In genomic region chr10:12828736-12829135, GRCh38 we compare ENCODE assay signal across 38 cellular contexts.
"Had no signal": no experiment of that assay in that cellular context is flagged by ENCODE, and none has a peak within 500 bp of the region (broad histone marks: within the 10 kb centered on the region; RNA-seq: fewer than 3 reads in every experiment).

No MANE protein-coding gene starts in this region.

- ATAC-seq: activated naive CD4-positive, alpha-beta T cell treated with anti-CD3 and anti-CD28 coated beads, Interleukin-2, amount 50 U/mL, for 72 hours; activated naive CD8-positive, alpha-beta T cell treated with anti-CD3 and anti-CD28 coated beads, Interleukin-2, amount 50 U/mL, for 24 hours; activated T-cell treated with anti-CD3 and anti-CD28 coated beads, Interleukin-2, amount 50 U/mL, for 4 hours; activated T-cell treated with anti-CD3 and anti-CD28 coated beads, Interleukin-2, amount 50 U/mL, for 72 hours; activated T-helper 17 cell treated with anti-CD3 and anti-CD28 coated beads, Interleukin-2, amount 50 U/mL, for 72 hours; body of pancreas had no signal

- H3K27me3 ChIP-seq: adrenal gland, ascending aorta, body of pancreas, brain microvascular endothelial cell, breast epithelium, cardiac muscle cell had no signal

- H3K4me1 Mint-ChIP-seq: activated naive CD4-positive, alpha-beta T cell treated with anti-CD3 and anti-CD28 coated beads, Interleukin-2, amount 10 ng/mL, durations not matched to agents 7 days and 5 days; activated naive CD4-positive, alpha-beta T cell treated with anti-CD3 and anti-CD28 coated beads, Interleukin-2, amount 50 U/mL, for 24 hours; activated naive CD8-positive, alpha-beta T cell treated with anti-CD3 and anti-CD28 coated beads for 36 hours; activated naive CD8-positive, alpha-beta T cell treated with anti-CD3 and anti-CD28 coated beads, Interleukin-2, amount 10 ng/mL, durations not matched to agents 7 days and 5 days; activated naive CD8-positive, alpha-beta T cell treated with anti-CD3 and anti-CD28 coated beads, Interleukin-2, amount 50 U/mL, for 24 hours; activated T-helper 17 cell treated with anti-CD3 and anti-CD28 coated beads, Interleukin-2, amount 50 U/mL, for 72 hours; central memory CD8-positive, alpha-beta T cell had no signal

- H3K9me3 Mint-ChIP-seq: activated naive CD4-positive, alpha-beta T cell treated with anti-CD3 and anti-CD28 coated beads for 36 hours; activated naive CD4-positive, alpha-beta T cell treated with anti-CD3 and anti-CD28 coated beads, Interleukin-2, amount 10 ng/mL, durations not matched to agents 7 days and 5 days; activated naive CD4-positive, alpha-beta T cell treated with anti-CD3 and anti-CD28 coated beads, Interleukin-2, amount 50 U/mL, for 24 hours; activated naive CD4-positive, alpha-beta T cell treated with anti-CD3 and anti-CD28 coated beads, Interleukin-2, amount 50 U/mL, for 72 hours; activated naive CD8-positive, alpha-beta T cell treated with anti-CD3 and anti-CD28 coated beads for 36 hours; activated naive CD8-positive, alpha-beta T cell treated with anti-CD3 and anti-CD28 coated beads, Interleukin-2, amount 10 ng/mL, durations not matched to agents 7 days and 5 days; activated naive CD8-positive, alpha-beta T cell treated with anti-CD3 and anti-CD28 coated beads, Interleukin-2, amount 50 U/mL, for 24 hours; activated T-cell treated with anti-CD3 and anti-CD28 coated beads, Interleukin-2, amount 50 U/mL, for 24 hours; activated T-cell treated with anti-CD3 and anti-CD28 coated beads, Interleukin-2, amount 50 U/mL, for 4 hours; activated T-cell treated with anti-CD3 and anti-CD28 coated beads, Interleukin-2, amount 50 U/mL, for 72 hours; activated T-helper 1 cell treated with anti-CD3 and anti-CD28 coated beads, Interleukin-12 subunit alpha, Interleukin-12 subunit beta, Interleukin-2, Interleukin-4 antibody, amounts not matched to agents 30 ng/mL and 10 ng/mL and 1 ng/mL, durations not matched to agents 14 hours and 24 hours and 36 hours; activated T-helper 17 cell treated with anti-CD3 and anti-CD28 coated beads, Interleukin-2, amount 50 U/mL, for 72 hours; activated T-helper 2 cell treated with anti-CD3 and anti-CD28 coated beads, Interferon-gamma antibody, Interleukin-2, Interleukin-4, amounts not matched to agents 10 μg/mL and 5 μg/mL and 100 μg/mL, durations not matched to agents 14 hours and 24 hours and 36 hours; brain; central memory CD8-positive, alpha-beta T cell had no signal

- H3K4me1 ChIP-seq: adrenal gland, ascending aorta, breast epithelium had no signal

- H3K27me3 Mint-ChIP-seq: activated naive CD4-positive, alpha-beta T cell treated with anti-CD3 and anti-CD28 coated beads, Interleukin-2, amount 10 ng/mL, durations not matched to agents 7 days and 5 days; activated naive CD4-positive, alpha-beta T cell treated with anti-CD3 and anti-CD28 coated beads, Interleukin-2, amount 50 U/mL, for 24 hours; activated naive CD8-positive, alpha-beta T cell; activated naive CD8-positive, alpha-beta T cell treated with anti-CD3 and anti-CD28 coated beads for 36 hours; activated naive CD8-positive, alpha-beta T cell treated with anti-CD3 and anti-CD28 coated beads, Interleukin-2, amount 10 ng/mL, durations not matched to agents 7 days and 5 days; activated naive CD8-positive, alpha-beta T cell treated with anti-CD3 and anti-CD28 coated beads, Interleukin-2, amount 50 U/mL, for 24 hours; activated T-cell treated with anti-CD3 and anti-CD28 coated beads, Interleukin-2, amount 50 U/mL, for 24 hours; activated T-helper 17 cell treated with anti-CD3 and anti-CD28 coated beads, Interleukin-2, amount 50 U/mL, for 72 hours; brain; central memory CD8-positive, alpha-beta T cell had no signal

- DNase-seq: activated effector memory CD4-positive, alpha-beta T cell treated with anti-CD3 and anti-CD28 coated beads, Interleukin-2, amount 50 U/mL, for 16 hours; activated effector memory CD4-positive, alpha-beta T cell treated with Interleukin-2 at 50 U/mL for 16 hours; activated gamma-delta T cell; activated gamma-delta T cell treated with Interleukin-2 at 50 U/mL for 16 hours; activated naive CD4-positive, alpha-beta T cell; activated naive CD4-positive, alpha-beta T cell treated with anti-CD3 and anti-CD28 coated beads for 36 hours; activated naive CD4-positive, alpha-beta T cell treated with anti-CD3 and anti-CD28 coated beads, Interleukin-2, amount 10 ng/mL, durations not matched to agents 7 days and 5 days; activated naive CD4-positive, alpha-beta T cell treated with anti-CD3 and anti-CD28 coated beads, Interleukin-2, amount 50 U/mL, for 16 hours; activated naive CD4-positive, alpha-beta T cell treated with Interleukin-2 at 50 U/mL for 16 hours; activated naive CD8-positive, alpha-beta T cell treated with anti-CD3 and anti-CD28 coated beads for 36 hours; activated naive CD8-positive, alpha-beta T cell treated with anti-CD3 and anti-CD28 coated beads, Interleukin-2, amount 10 ng/mL, durations not matched to agents 7 days and 5 days; activated naive CD8-positive, alpha-beta T cell treated with anti-CD3 and anti-CD28 coated beads, Interleukin-2, amount 50 U/mL, for 24 hours; activated T-cell treated with anti-CD3 and anti-CD28 coated beads, Interleukin-2, amount 50 U/mL, for 1 hour; activated T-cell treated with anti-CD3 and anti-CD28 coated beads, Interleukin-2, amount 50 U/mL, for 24 hours; activated T-cell treated with anti-CD3 and anti-CD28 coated beads, Interleukin-2, amount 50 U/mL, for 4 hours; activated T-cell treated with anti-CD3 and anti-CD28 coated beads, Interleukin-2, amount 50 U/mL, for 48 hours; activated T-cell treated with anti-CD3 and anti-CD28 coated beads, Interleukin-2, amount 50 U/mL, for 72 hours; adrenal gland; amniotic stem cell; amygdala; anterior cingulate cortex; aorta; body of pancreas; brain microvascular endothelial cell; caudate nucleus; central memory CD4-positive, alpha-beta T cell; cerebellar nuclear complex had no signal

- H3K36me3 ChIP-seq: adrenal gland, ascending aorta, brain microvascular endothelial cell, breast epithelium, cardiac muscle cell had no signal

- H3K27ac Mint-ChIP-seq: activated naive CD4-positive, alpha-beta T cell treated with anti-CD3 and anti-CD28 coated beads for 36 hours; activated naive CD4-positive, alpha-beta T cell treated with anti-CD3 and anti-CD28 coated beads, Interleukin-2, amount 10 ng/mL, durations not matched to agents 7 days and 5 days; activated naive CD4-positive, alpha-beta T cell treated with anti-CD3 and anti-CD28 coated beads, Interleukin-2, amount 50 U/mL, for 24 hours; activated naive CD4-positive, alpha-beta T cell treated with anti-CD3 and anti-CD28 coated beads, Interleukin-2, amount 50 U/mL, for 72 hours; activated naive CD8-positive, alpha-beta T cell; activated naive CD8-positive, alpha-beta T cell treated with anti-CD3 and anti-CD28 coated beads for 36 hours; activated naive CD8-positive, alpha-beta T cell treated with anti-CD3 and anti-CD28 coated beads, Interleukin-2, amount 10 ng/mL, durations not matched to agents 7 days and 5 days; activated naive CD8-positive, alpha-beta T cell treated with anti-CD3 and anti-CD28 coated beads, Interleukin-2, amount 50 U/mL, for 24 hours; activated T-cell treated with anti-CD3 and anti-CD28 coated beads, Interleukin-2, amount 50 U/mL, for 24 hours; activated T-helper 1 cell treated with anti-CD3 and anti-CD28 coated beads, Interleukin-12 subunit alpha, Interleukin-12 subunit beta, Interleukin-2, Interleukin-4 antibody, amounts not matched to agents 30 ng/mL and 10 ng/mL and 1 ng/mL, durations not matched to agents 14 hours and 24 hours and 36 hours; activated T-helper 17 cell treated with anti-CD3 and anti-CD28 coated beads, Interleukin-2, amount 50 U/mL, for 72 hours; activated T-helper 2 cell treated with anti-CD3 and anti-CD28 coated beads, Interferon-gamma antibody, Interleukin-2, Interleukin-4, amounts not matched to agents 10 μg/mL and 5 μg/mL and 100 μg/mL, durations not matched to agents 14 hours and 24 hours and 36 hours had no signal

- H3K9me3 ChIP-seq: adrenal gland, ascending aorta, body of pancreas, breast epithelium had no signal

- H3K27ac ChIP-seq: adrenal gland, ascending aorta, body of pancreas, brain microvascular endothelial cell, breast epithelium, cardiac muscle cell had no signal

- H3K4me3 Mint-ChIP-seq: activated naive CD4-positive, alpha-beta T cell treated with anti-CD3 and anti-CD28 coated beads for 36 hours; activated naive CD4-positive, alpha-beta T cell treated with anti-CD3 and anti-CD28 coated beads, Interleukin-2, amount 10 ng/mL, durations not matched to agents 7 days and 5 days; activated naive CD4-positive, alpha-beta T cell treated with anti-CD3 and anti-CD28 coated beads, Interleukin-2, amount 50 U/mL, for 24 hours; activated naive CD8-positive, alpha-beta T cell; activated naive CD8-positive, alpha-beta T cell treated with anti-CD3 and anti-CD28 coated beads for 36 hours; activated naive CD8-positive, alpha-beta T cell treated with anti-CD3 and anti-CD28 coated beads, Interleukin-2, amount 10 ng/mL, durations not matched to agents 7 days and 5 days; activated naive CD8-positive, alpha-beta T cell treated with anti-CD3 and anti-CD28 coated beads, Interleukin-2, amount 50 U/mL, for 24 hours; activated T-cell treated with anti-CD3 and anti-CD28 coated beads, Interleukin-2, amount 50 U/mL, for 24 hours; activated T-cell treated with anti-CD3 and anti-CD28 coated beads, Interleukin-2, amount 50 U/mL, for 4 hours; activated T-cell treated with anti-CD3 and anti-CD28 coated beads, Interleukin-2, amount 50 U/mL, for 72 hours; activated T-helper 1 cell treated with anti-CD3 and anti-CD28 coated beads, Interleukin-12 subunit alpha, Interleukin-12 subunit beta, Interleukin-2, Interleukin-4 antibody, amounts not matched to agents 30 ng/mL and 10 ng/mL and 1 ng/mL, durations not matched to agents 14 hours and 24 hours and 36 hours; activated T-helper 17 cell treated with anti-CD3 and anti-CD28 coated beads, Interleukin-2, amount 50 U/mL, for 72 hours; brain; central memory CD8-positive, alpha-beta T cell had no signal

- H3K4me3 ChIP-seq: adrenal gland, ascending aorta, body of pancreas, breast epithelium, cardiac muscle cell had no signal
